Comparison of ENCODE assay signal across 13 cellular contexts in the genomic region with DNA sequence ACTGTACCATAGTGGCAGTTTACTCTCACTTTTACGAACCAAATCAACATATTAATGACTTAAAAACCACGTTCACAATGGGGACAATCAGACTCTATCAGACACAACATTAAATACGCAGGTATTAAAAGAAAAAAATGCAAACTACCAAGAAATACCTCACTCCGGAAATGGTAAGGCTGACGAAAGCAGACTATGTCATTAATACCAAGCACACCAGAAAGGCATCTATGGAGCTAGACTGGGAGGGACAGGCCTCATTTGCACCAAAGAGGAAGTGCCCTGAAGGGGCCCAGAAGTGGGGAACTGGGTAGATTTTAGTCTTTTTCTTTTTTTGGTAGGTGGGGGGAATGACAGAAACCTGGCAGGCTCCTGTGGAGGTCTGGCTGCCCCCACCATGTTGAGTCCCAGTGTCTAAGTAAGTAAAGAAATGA.
A peak's percentile ranks its signal among the peaks of the same experiment; 100 is the strongest.
DNase-seq lines count a peak whose midpoint lies in the region; ATAC-seq, FAIRE-seq and TF ChIP-seq lines count a peak whose summit lies in the region.
"Had no signal": no experiment of that assay in that cellular context is flagged by ENCODE, and none has a peak within 500 bp of the region (broad histone marks: within the 10 kb centered on the region; RNA-seq: fewer than 3 reads in every experiment).

No MANE protein-coding gene starts in this region.

- H3K9me3 Mint-ChIP-seq in T-helper 2 cell treated with Interferon-gamma antibody and Interleukin-4, amounts not matched to agents 5 μg/mL and 100 μg/mL, for 36 hours, result no peaks in the 10 kb centered on the region
- H3K9me3 Mint-ChIP-seq: activated T-helper 1 cell treated with anti-CD3 and anti-CD28 coated beads, Interleukin-12 subunit alpha, Interleukin-12 subunit beta, Interleukin-2, Interleukin-4 antibody, amounts not matched to agents 30 ng/mL and 10 ng/mL and 1 ng/mL, durations not matched to agents 14 hours and 24 hours and 36 hours; stimulated activated effector memory CD8-positive, alpha-beta T cell treated with anti-CD3 and anti-CD28 coated beads, Interleukin-12 subunit alpha, Interleukin-12 subunit beta, amount 100 ng/mL, for 72 hours had no signal

- H3K4me1 ChIP-seq in Karpas-422 (ENCODE audit: low read length) (peaks cover 14% of the 10 kb centered on the region), prostate gland (replicated peaks) (no peaks in the 10 kb centered on the region)

- H3K79me2 ChIP-seq in Karpas-422 (ENCODE audit: low read length), result no peaks in the 10 kb centered on the region

- H3K27ac Mint-ChIP-seq in T-helper 2 cell treated with Interferon-gamma antibody and Interleukin-4, amounts not matched to agents 5 μg/mL and 100 μg/mL, for 36 hours, result no peak overlapping the region
- H3K27ac Mint-ChIP-seq: activated T-helper 1 cell treated with anti-CD3 and anti-CD28 coated beads, Interleukin-12 subunit alpha, Interleukin-12 subunit beta, Interleukin-2, Interleukin-4 antibody, amounts not matched to agents 30 ng/mL and 10 ng/mL and 1 ng/mL, durations not matched to agents 14 hours and 24 hours and 36 hours; stimulated activated effector memory CD8-positive, alpha-beta T cell treated with anti-CD3 and anti-CD28 coated beads, Interleukin-12 subunit alpha, Interleukin-12 subunit beta, amount 100 ng/mL, for 72 hours had no signal

- 89% methylated on average over 5 of the region's 5 CpGs for WGBS in prostate gland

- H3K27me3 Mint-ChIP-seq in T-helper 2 cell treated with Interferon-gamma antibody and Interleukin-4, amounts not matched to agents 5 μg/mL and 100 μg/mL, for 36 hours (ENCODE audit: low read depth), result no peaks in the 10 kb centered on the region

- peak overlapping the region; percentile 8 for H3K4me2 ChIP-seq in Karpas-422 (ENCODE audit: low read depth, low read length, poor library complexity, severe bottlenecking)

- H3K27ac ChIP-seq in Karpas-422 (ENCODE audit: low read length) (no peak overlapping the region), prostate gland (no peak overlapping the region)
- H3K27ac ChIP-seq: WERI-Rb-1 had no signal

- ATAC-seq in GM19328 (IDR thresholded peaks at IDR 0.05; ENCODE audit: unreplicated experiment), result peak; percentile 64
- peak; percentile 91 for ATAC-seq in HG02870 (IDR thresholded peaks at IDR 0.05; ENCODE audit: unreplicated experiment)
- ATAC-seq: stimulated activated effector memory CD8-positive, alpha-beta T cell treated with anti-CD3 and anti-CD28 coated beads, Interleukin-12 subunit alpha, Interleukin-12 subunit beta, amount 100 ng/mL, for 72 hours had no signal

- no peaks in the 10 kb centered on the region for H3K9me2 ChIP-seq in Karpas-422 (replicated peaks; ENCODE audit: insufficient read depth, low read length)

- no peaks in the 10 kb centered on the region for H3K36me3 ChIP-seq in Karpas-422 (ENCODE audit: insufficient read depth, low read length)
- no peaks in the 10 kb centered on the region for H3K36me3 ChIP-seq in prostate gland
- H3K36me3 ChIP-seq: WERI-Rb-1 had no signal

- intact Hi-C loops in prostate gland (cut with DNase I), result no loop called here

- H3K9me3 ChIP-seq in Karpas-422 (ENCODE audit: low read length), result no peaks in the 10 kb centered on the region
- no peaks in the 10 kb centered on the region for H3K9me3 ChIP-seq in prostate gland

- H4K20me1 ChIP-seq in Karpas-422 (ENCODE audit: insufficient read depth, low read depth, low read length), result no peaks in the 10 kb centered on the region

- no peak overlapping the region for H3K9ac ChIP-seq in Karpas-422 (ENCODE audit: low read length)

- H3K27me3 ChIP-seq in Karpas-422 (ENCODE audit: low read length) (no peaks in the 10 kb centered on the region), prostate gland (replicated peaks; ENCODE audit: insufficient read depth) (no peaks in the 10 kb centered on the region)

- no peaks in the 10 kb centered on the region for H3K36me3 Mint-ChIP-seq in T-helper 2 cell treated with Interferon-gamma antibody and Interleukin-4, amounts not matched to agents 5 μg/mL and 100 μg/mL, for 36 hours (ENCODE audit: low read depth)
- H3K36me3 Mint-ChIP-seq: stimulated activated effector memory CD8-positive, alpha-beta T cell treated with anti-CD3 and anti-CD28 coated beads, Interleukin-12 subunit alpha, Interleukin-12 subunit beta, amount 100 ng/mL, for 72 hours had no signal

- no peak overlapping the region for H3K4me3 Mint-ChIP-seq in T-helper 2 cell treated with Interferon-gamma antibody and Interleukin-4, amounts not matched to agents 5 μg/mL and 100 μg/mL, for 36 hours
- H3K4me3 Mint-ChIP-seq: activated T-helper 1 cell treated with anti-CD3 and anti-CD28 coated beads, Interleukin-12 subunit alpha, Interleukin-12 subunit beta, Interleukin-2, Interleukin-4 antibody, amounts not matched to agents 30 ng/mL and 10 ng/mL and 1 ng/mL, durations not matched to agents 14 hours and 24 hours and 36 hours; stimulated activated effector memory CD8-positive, alpha-beta T cell treated with anti-CD3 and anti-CD28 coated beads, Interleukin-12 subunit alpha, Interleukin-12 subunit beta, amount 100 ng/mL, for 72 hours had no signal

- TF ChIP-seq POLR2A in prostate gland (IDR thresholded peaks at IDR 0.05), result no peak

- TF ChIP-seq CTCF in prostate gland (IDR thresholded peaks at IDR 0.05), result no peak

- H2AFZ ChIP-seq in Karpas-422 (ENCODE audit: low read length), result peak overlapping the region; percentile 52; the same call in 1 of the 2 replicates

- H3K4me1 Mint-ChIP-seq in T-helper 2 cell treated with Interferon-gamma antibody and Interleukin-4, amounts not matched to agents 5 μg/mL and 100 μg/mL, for 36 hours (ENCODE audit: low read depth), result no peaks in the 10 kb centered on the region
- H3K4me1 Mint-ChIP-seq: stimulated activated effector memory CD8-positive, alpha-beta T cell treated with anti-CD3 and anti-CD28 coated beads, Interleukin-12 subunit alpha, Interleukin-12 subunit beta, amount 100 ng/mL, for 72 hours had no signal

- DNase-seq in Karpas-422 (peak; percentile 63), prostate gland (ENCODE audit: low spot score) (no peak), RCC 7860 (ENCODE audit: low spot score) (no peak)
- DNase-seq in T-helper 2 cell treated with Interferon-gamma antibody and Interleukin-4, amounts not matched to agents 5 μg/mL and 100 μg/mL, for 36 hours (ENCODE audit: low spot score), result no peak
- no peak for DNase-seq in activated CD8-positive, alpha-beta memory T cell treated with anti-CD3 and anti-CD28 coated beads, Interleukin-2, amount 50 U/mL, for 48 hours
- DNase-seq: NCI-H1930, RPMI8226, WERI-Rb-1 had no signal

- no peak for FAIRE-seq in RCC 7860 (lab: Jason Lieb, UNC)
- FAIRE-seq: bronchial epithelial cell had no signal

- no peak overlapping the region for H3K4me3 ChIP-seq in Karpas-422 (ENCODE audit: low read length)
- no peak overlapping the region for H3K4me3 ChIP-seq in prostate gland
